8 cellular contexts compared by ENCODE assay signal in genomic region chr18:76518543-76519155, GRCh38. TPM values are rescaled to one million over a fixed set of nuclear protein-coding genes. Genes with fewer than 3 reads are reported as not detected.
DNase-seq lines count a peak whose midpoint lies in the region; ATAC-seq and TF ChIP-seq lines count a peak whose summit lies in the region.

No MANE protein-coding gene starts in this region.

- no peaks in the 10 kb centered on the region for H3K27me3 ChIP-seq in esophagus muscularis mucosa
- peaks cover 7% of the 10 kb centered on the region for H3K27me3 ChIP-seq in neural cell (ENCODE audit: insufficient read depth, low read depth, low read length)

- no peaks in the 10 kb centered on the region for H3K9me2 ChIP-seq in neural cell (ENCODE audit: insufficient read depth, low read length)

- ATAC-seq in GM18907 (IDR thresholded peaks at IDR 0.05; ENCODE audit: unreplicated experiment) (peak; percentile 43), GM21619 (IDR thresholded peaks at IDR 0.05; ENCODE audit: unreplicated experiment) (no peak)

- H2AFZ ChIP-seq in neural cell (ENCODE audit: low read depth, low read length), result peak overlapping the region; percentile 16

- H3K27ac ChIP-seq in esophagus muscularis mucosa (replicated peaks in 1 of 4), result peak overlapping the region; percentile 55 to 70 (median 60)
- H3K27ac ChIP-seq in neural cell (ENCODE audit: low read length), result no peak overlapping the region

- TF ChIP-seq RAD21 in neural cell (conservative IDR thresholded peaks at IDR 0.05), result no peak

- 16% methylated on average over 23 of the region's 23 CpGs for WGBS in esophagus muscularis mucosa

- H3K79me2 ChIP-seq in neural cell (replicated peaks; ENCODE audit: insufficient read depth, low read length), result no peaks in the 10 kb centered on the region

- H3K4me3 ChIP-seq in esophagus muscularis mucosa (peak overlapping the region; percentile 44 to 54 (median 46)), neural cell (ENCODE audit: low read length) (peak overlapping the region; percentile 45)

- DNase-seq in NCI-H510A treated with DMSO at 0.1 percent for 48 hours (lab: John Stamatoyannopoulos, UW), result peak; percentile 90
- DNase-seq in esophagus muscularis mucosa (ENCODE audit: extremely low spot score), result no peak
- no peak for DNase-seq in DMS53 treated with DMSO at 0.1 percent for 48 hours (lab: John Stamatoyannopoulos, UW; ENCODE audit: unreplicated experiment)
- DNase-seq in GM19240 (ENCODE audit: insufficient read length, low spot score), result no peak
- no peak for DNase-seq in NCI-H1105 (lab: John Stamatoyannopoulos, UW)

- no peaks in the 10 kb centered on the region for H3K36me3 ChIP-seq in esophagus muscularis mucosa
- H3K36me3 ChIP-seq in neural cell (ENCODE audit: insufficient read depth, low read length), result no peaks in the 10 kb centered on the region

- no peaks in the 10 kb centered on the region for H3K9me3 ChIP-seq in esophagus muscularis mucosa
- H3K9me3 ChIP-seq in neural cell (ENCODE audit: low read length), result no peaks in the 10 kb centered on the region

- H3K9ac ChIP-seq in neural cell (ENCODE audit: low read length), result no peak overlapping the region

- TF ChIP-seq EP300 in esophagus muscularis mucosa (IDR thresholded peaks at IDR 0.05) (no peak), neural cell (conservative IDR thresholded peaks at IDR 0.05; ENCODE audit: poor library complexity, severe bottlenecking) (no peak)

- H3K4me2 ChIP-seq in neural cell (ENCODE audit: low read length), result no peak overlapping the region

- intact Hi-C loops in esophagus muscularis mucosa (cut with DNase I), result no loop called here

- peaks cover 0 to 9% (median 6%) of the 10 kb centered on the region in 4 donors for H3K4me1 ChIP-seq in esophagus muscularis mucosa

- TF ChIP-seq POLR2A in esophagus muscularis mucosa (IDR thresholded peaks at IDR 0.05; ENCODE audit: low read depth), result no peak

- no peaks in the 10 kb centered on the region for H3F3A ChIP-seq in neural cell (ENCODE audit: insufficient read depth, low read length, poor library complexity, severe bottlenecking)

- H4K20me1 ChIP-seq in neural cell (ENCODE audit: insufficient read depth), result no peaks in the 10 kb centered on the region

- no peak for TF ChIP-seq CTCF in esophagus muscularis mucosa (IDR thresholded peaks at IDR 0.05)
- no peak for TF ChIP-seq CTCF in neural cell (IDR thresholded peaks at IDR 0.05; ENCODE audit: poor library complexity, severe bottlenecking)

TF ChIP-seq in neural cell, 6 proteins besides CTCF, POLR2A, EP300 and RAD21:
- TF ChIP-seq MXI1 (conservative IDR thresholded peaks at IDR 0.05; ENCODE audit: poor library complexity, severe bottlenecking) (no peak), EZH2 (IDR thresholded peaks at IDR 0.05; ENCODE audit: borderline replicate concordance, insufficient read depth, low read length, poor library complexity, severe bottlenecking) (no peak), SMC3 (conservative IDR thresholded peaks at IDR 0.05; ENCODE audit: poor library complexity) (no peak), TAF1 (IDR thresholded peaks at IDR 0.05; ENCODE audit: low read depth) (no peak), REST (IDR thresholded peaks at IDR 0.05; ENCODE audit: borderline replicate concordance) (no peak)

RNA-seq across cellular contexts. Expression of gene ZNF516, which starts 23.6 kb away (rescaled TPM):
- total RNA-seq in esophagus muscularis mucosa, result 10 to 100 TPM; 28.5 to 44.9 (median 35.8) TPM
- 8.3 and 11.5 TPM in 2 replicates for polyA plus RNA-seq in neural cell
- polyA minus RNA-seq in neural cell, result 33.2 and 39.4 TPM in 2 replicates
